In genomic region chr11:15534266-15534665, GRCh38 we compare ENCODE assay signal across 29 cellular contexts.
"Had no signal": no experiment of that assay in that cellular context is flagged by ENCODE, and none has a peak within 500 bp of the region (broad histone marks: within the 10 kb centered on the region; RNA-seq: fewer than 3 reads in every experiment).

No MANE protein-coding gene starts in this region.

- DNase-seq: stimulated activated CD4-positive, alpha-beta T cell treated with anti-CD3 and anti-CD28 coated beads, Interleukin-2, amount 100 ng/mL, for 48 hours; stimulated activated CD4-positive, alpha-beta T cell treated with anti-CD3 and anti-CD28 coated beads, Interleukin-4, amount 100 ng/mL, for 1 hour; stimulated activated CD4-positive, alpha-beta T cell treated with anti-CD3 and anti-CD28 coated beads, Interleukin-4, amount 100 ng/mL, for 24 hours; stimulated activated CD4-positive, alpha-beta T cell treated with anti-CD3 and anti-CD28 coated beads, Interleukin-4, amount 100 ng/mL, for 4 hours; stimulated activated CD8-positive, alpha-beta memory T cell treated with anti-CD3 and anti-CD28 coated beads, Interleukin-4, amount 100 ng/mL, for 48 hours; stimulated activated naive B cell treated with anti-CD40 and anti-IgM and Interleukin-4, amounts not matched to agents 10 μg/mL and 1 μg/mL and 100 μg/mL, for 72 hours; stimulated activated naive CD4-positive, alpha-beta T cell; stimulated activated naive CD4-positive, alpha-beta T cell treated with Interleukin-2 at 50 U/mL for 16 hours; stimulated activated naive CD8-positive, alpha-beta T cell treated with anti-CD3 and anti-CD28 coated beads, Interleukin-15, amount 100 ng/mL, for 72 hours; stimulated activated naive CD8-positive, alpha-beta T cell treated with anti-CD3 and anti-CD28 coated beads, Interleukin-15, Interleukin-2, amounts not matched to agents 100 U/mL and 50 U/mL, for 24 hours; stomach; substantia nigra; testis; thyroid gland; tibial artery; transverse colon; trophoblast cell; upper lobe of left lung; upper lobe of right lung; uterus had no signal

- H3K27ac Mint-ChIP-seq: stimulated activated effector memory CD8-positive, alpha-beta T cell treated with anti-CD3 and anti-CD28 coated beads, Interleukin-12 subunit alpha, Interleukin-12 subunit beta, amount 100 ng/mL, for 72 hours; stimulated activated memory B cell treated with anti-CD40 and anti-IgM and Interleukin-4, amounts not matched to agents 10 μg/mL and 1 μg/mL and 100 μg/mL, for 72 hours; stimulated activated naive B cell treated with anti-CD40 and anti-IgM and Interleukin-4, amounts not matched to agents 10 μg/mL and 1 μg/mL and 100 μg/mL, for 72 hours; stimulated activated naive CD8-positive, alpha-beta T cell treated with anti-CD3 and anti-CD28 coated beads, Interleukin-15, amount 100 ng/mL, for 72 hours; stimulated activated naive CD8-positive, alpha-beta T cell treated with anti-CD3 and anti-CD28 coated beads, Interleukin-15, Interleukin-2, amounts not matched to agents 100 ng/mL and 50 ng/mL, for 24 hours; type B pancreatic cell had no signal

- H3K4me3 Mint-ChIP-seq: stimulated activated effector memory CD8-positive, alpha-beta T cell treated with anti-CD3 and anti-CD28 coated beads, Interleukin-12 subunit alpha, Interleukin-12 subunit beta, amount 100 ng/mL, for 72 hours; stimulated activated memory B cell treated with anti-CD40 and anti-IgM and Interleukin-4, amounts not matched to agents 10 μg/mL and 1 μg/mL and 100 μg/mL, for 72 hours; stimulated activated naive B cell treated with anti-CD40 and anti-IgM and Interleukin-4, amounts not matched to agents 10 μg/mL and 1 μg/mL and 100 μg/mL, for 72 hours; stimulated activated naive CD8-positive, alpha-beta T cell treated with anti-CD3 and anti-CD28 coated beads, Interleukin-15, amount 100 ng/mL, for 72 hours; stimulated activated naive CD8-positive, alpha-beta T cell treated with anti-CD3 and anti-CD28 coated beads, Interleukin-15, Interleukin-2, amounts not matched to agents 100 ng/mL and 50 ng/mL, for 24 hours; type B pancreatic cell had no signal

- FAIRE-seq: urothelium cell line had no signal

- H3K4me1 Mint-ChIP-seq: stimulated activated effector memory CD8-positive, alpha-beta T cell treated with anti-CD3 and anti-CD28 coated beads, Interleukin-12 subunit alpha, Interleukin-12 subunit beta, amount 100 ng/mL, for 72 hours; stimulated activated memory B cell treated with anti-CD40 and anti-IgM and Interleukin-4, amounts not matched to agents 10 μg/mL and 1 μg/mL and 100 μg/mL, for 72 hours; stimulated activated naive B cell treated with anti-CD40 and anti-IgM and Interleukin-4, amounts not matched to agents 10 μg/mL and 1 μg/mL and 100 μg/mL, for 72 hours; stimulated activated naive CD8-positive, alpha-beta T cell treated with anti-CD3 and anti-CD28 coated beads, Interleukin-15, amount 100 ng/mL, for 72 hours had no signal

- H3K4me1 ChIP-seq: stomach, suprapubic skin, testis, thyroid gland, tibial artery, tibial nerve, transverse colon, upper lobe of left lung, upper lobe of right lung, uterus, vagina had no signal

- H3K27ac ChIP-seq: stomach, suprapubic skin, testis, thoracic aorta, thyroid gland, tibial artery, tibial nerve, transverse colon, upper lobe of left lung, upper lobe of right lung, uterus, vagina had no signal

- H3K9me3 Mint-ChIP-seq: stimulated activated naive CD8-positive, alpha-beta T cell treated with anti-CD3 and anti-CD28 coated beads, Interleukin-15, amount 100 ng/mL, for 72 hours; stimulated activated naive CD8-positive, alpha-beta T cell treated with anti-CD3 and anti-CD28 coated beads, Interleukin-15, Interleukin-2, amounts not matched to agents 100 ng/mL and 50 ng/mL, for 24 hours; type B pancreatic cell had no signal

- H3K9me3 ChIP-seq: stomach, suprapubic skin, testis, thoracic aorta, thyroid gland, tibial artery, transverse colon, upper lobe of left lung, upper lobe of right lung, uterus, vagina had no signal

- H3K27me3 ChIP-seq: stomach, suprapubic skin, testis, thyroid gland, tibial artery, tibial nerve, transverse colon, upper lobe of left lung, upper lobe of right lung, uterus, vagina had no signal

- H3K36me3 ChIP-seq: stomach, suprapubic skin, thoracic aorta, thyroid gland, tibial artery, tibial nerve, transverse colon, upper lobe of left lung, upper lobe of right lung, uterus, vagina had no signal

- ATAC-seq: stimulated activated effector memory CD8-positive, alpha-beta T cell treated with anti-CD3 and anti-CD28 coated beads, Interleukin-12 subunit alpha, Interleukin-12 subunit beta, amount 100 ng/mL, for 72 hours; stimulated activated memory B cell treated with anti-CD40 and anti-IgM and Interleukin-4, amounts not matched to agents 10 μg/mL and 1 μg/mL and 100 μg/mL, for 72 hours; stimulated activated naive B cell treated with anti-CD40 and anti-IgM and Interleukin-4, amounts not matched to agents 10 μg/mL and 1 μg/mL and 100 μg/mL, for 72 hours; stimulated activated naive CD8-positive, alpha-beta T cell treated with anti-CD3 and anti-CD28 coated beads, Interleukin-15, amount 100 ng/mL, for 72 hours; stimulated activated naive CD8-positive, alpha-beta T cell treated with anti-CD3 and anti-CD28 coated beads, Interleukin-15, Interleukin-2, amounts not matched to agents 100 U/mL and 50 U/mL, for 24 hours; upper lobe of right lung had no signal

- H3K36me3 Mint-ChIP-seq: stimulated activated effector memory CD8-positive, alpha-beta T cell treated with anti-CD3 and anti-CD28 coated beads, Interleukin-12 subunit alpha, Interleukin-12 subunit beta, amount 100 ng/mL, for 72 hours; stimulated activated memory B cell treated with anti-CD40 and anti-IgM and Interleukin-4, amounts not matched to agents 10 μg/mL and 1 μg/mL and 100 μg/mL, for 72 hours; stimulated activated naive B cell treated with anti-CD40 and anti-IgM and Interleukin-4, amounts not matched to agents 10 μg/mL and 1 μg/mL and 100 μg/mL, for 72 hours; type B pancreatic cell had no signal

- H3K27me3 Mint-ChIP-seq: stimulated activated memory B cell treated with anti-CD40 and anti-IgM and Interleukin-4, amounts not matched to agents 10 μg/mL and 1 μg/mL and 100 μg/mL, for 72 hours; stimulated activated naive B cell treated with anti-CD40 and anti-IgM and Interleukin-4, amounts not matched to agents 10 μg/mL and 1 μg/mL and 100 μg/mL, for 72 hours; stimulated activated naive CD8-positive, alpha-beta T cell treated with anti-CD3 and anti-CD28 coated beads, Interleukin-15, amount 100 ng/mL, for 72 hours; stimulated activated naive CD8-positive, alpha-beta T cell treated with anti-CD3 and anti-CD28 coated beads, Interleukin-15, Interleukin-2, amounts not matched to agents 100 ng/mL and 50 ng/mL, for 24 hours; type B pancreatic cell had no signal

- H3K4me3 ChIP-seq: stomach, suprapubic skin, testis, thoracic aorta, thyroid gland, tibial artery, tibial nerve, transverse colon, upper lobe of left lung, upper lobe of right lung, uterus, vagina had no signal
